Comparison of ENCODE assay signal across 14 cellular contexts in the genomic region with DNA sequence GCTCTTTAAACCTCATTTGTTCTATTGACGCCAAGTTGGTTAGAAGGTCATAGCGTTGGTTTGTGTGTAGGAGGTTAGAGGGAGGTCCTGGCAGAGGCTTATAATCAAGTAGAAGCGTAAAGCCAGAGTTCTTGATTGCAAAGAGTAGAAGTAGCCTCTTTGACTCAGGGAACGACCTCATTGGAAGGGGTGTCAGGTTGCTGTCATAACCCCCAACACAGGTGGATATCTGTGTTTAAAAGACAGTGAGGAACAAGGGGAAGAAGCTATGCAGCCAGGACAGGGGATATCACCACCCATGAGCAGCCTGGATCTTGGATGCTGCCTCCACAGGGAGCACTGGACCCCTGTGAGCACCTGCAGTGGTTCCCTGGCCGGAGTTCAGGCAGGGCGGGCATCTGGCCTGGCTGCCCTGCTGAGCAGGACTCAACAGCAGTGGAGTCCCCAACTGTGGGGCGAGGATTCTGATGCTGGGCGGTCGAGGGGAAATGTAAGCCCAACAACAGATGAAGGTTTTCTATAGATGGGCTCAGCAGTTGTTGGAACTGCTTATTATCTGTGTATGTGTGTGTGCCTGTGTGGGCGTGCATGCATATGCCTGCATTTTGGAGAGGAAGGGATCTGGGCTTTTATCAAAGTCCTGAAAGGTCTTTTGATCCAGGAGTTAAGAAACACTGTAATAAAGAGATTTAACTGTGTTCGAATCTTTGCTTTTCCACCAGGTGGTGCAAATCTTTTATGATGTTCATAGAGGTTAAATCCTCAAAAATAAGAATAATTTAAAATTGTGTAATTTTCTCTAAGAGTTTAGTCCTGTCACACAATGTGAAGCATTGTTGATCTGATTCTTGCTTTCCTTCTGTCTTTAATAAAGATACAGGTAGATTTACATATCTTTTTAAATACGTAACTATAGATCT. TPM values are rescaled to one million over a fixed set of nuclear protein-coding genes. Genes with fewer than 3 reads are reported as not detected.
A peak's percentile ranks its signal among the peaks of the same experiment; 100 is the strongest.
DNase-seq lines count a peak whose midpoint lies in the region; ATAC-seq and TF ChIP-seq lines count a peak whose summit lies in the region.
"Had no signal": no experiment of that assay in that cellular context is flagged by ENCODE, and none has a peak within 500 bp of the region (broad histone marks: within the 10 kb centered on the region; RNA-seq: fewer than 3 reads in every experiment).

No MANE protein-coding gene starts in this region.

- intact Hi-C loops in left cardiac atrium (cut with DNase I) (no loop called here), heart left ventricle (cut with DNase I) (no loop called here), PC-3 (cut with micrococcal nuclease) (loop anchor here (5.0 kb wide), 2 partner anchors 33 to 193 kb away; no protein-coding TSS in a partner anchor)

- H3F3A ChIP-seq in PC-3 (ENCODE audit: low read length, unreplicated experiment), result no peaks in the 10 kb centered on the region

- DNase-seq in left cardiac atrium, result no peak
- no peak for DNase-seq in heart left ventricle
- no peak for DNase-seq in PC-3
- no peak for DNase-seq in epithelial cell of proximal tubule (ENCODE audit: low read depth)
- no peak for DNase-seq in stimulated activated CD4-positive, alpha-beta T cell treated with anti-CD3 and anti-CD28 coated beads, Interleukin-4, amount 100 ng/mL, for 4 hours
- DNase-seq: activated CD8-positive, alpha-beta memory T cell treated with anti-CD3 and anti-CD28 coated beads, Interleukin-2, amount 50 U/mL, for 48 hours; adrenal gland; glutamatergic neuron; NCI-H345 had no signal

- no peak overlapping the region for H3K4me2 ChIP-seq in PC-3 (ENCODE audit: low read length)
- H3K4me2 ChIP-seq: BLaER1 had no signal

- peaks cover 63% of the 10 kb centered on the region for H3K4me1 Mint-ChIP-seq in stimulated activated memory B cell treated with anti-CD40 and anti-IgM and Interleukin-4, amounts not matched to agents 10 μg/mL and 1 μg/mL and 100 μg/mL, for 72 hours

- H3K27me3 ChIP-seq in heart left ventricle (no peaks in the 10 kb centered on the region), PC-3 (ENCODE audit: low read length) (no peaks in the 10 kb centered on the region)
- H3K27me3 ChIP-seq: adrenal gland, BLaER1 had no signal

- H4K20me1 ChIP-seq in PC-3 (ENCODE audit: low read length), result no peaks in the 10 kb centered on the region

- H3K27me3 Mint-ChIP-seq in stimulated activated memory B cell treated with anti-CD40 and anti-IgM and Interleukin-4, amounts not matched to agents 10 μg/mL and 1 μg/mL and 100 μg/mL, for 72 hours, result no peaks in the 10 kb centered on the region

- no peaks in the 10 kb centered on the region for H3K9me3 ChIP-seq in heart left ventricle
- H3K9me3 ChIP-seq in PC-3 (ENCODE audit: low read length), result no peaks in the 10 kb centered on the region
- H3K9me3 ChIP-seq: adrenal gland had no signal

- TF ChIP-seq POLR2A in heart left ventricle (IDR thresholded peaks at IDR 0.05), result no peak

- H3K4me3 ChIP-seq in heart left ventricle (no peak overlapping the region), PC-3 (ENCODE audit: low read length) (no peak overlapping the region), epithelial cell of proximal tubule (ENCODE audit: low read depth, low read length) (no peak overlapping the region)
- H3K4me3 ChIP-seq: adrenal gland, BLaER1 had no signal

- peaks cover 0 to 16% (median 4%) of the 10 kb centered on the region in 12 donors for H3K4me1 ChIP-seq in heart left ventricle
- no peaks in the 10 kb centered on the region for H3K4me1 ChIP-seq in PC-3 (ENCODE audit: insufficient read depth, low read length)
- H3K4me1 ChIP-seq: adrenal gland had no signal

- H3K27ac ChIP-seq in heart left ventricle (no peak overlapping the region), PC-3 (ENCODE audit: low read length) (no peak overlapping the region)
- H3K27ac ChIP-seq: adrenal gland, BLaER1, epithelial cell of prostate had no signal

- 0 out of 2 replicates have a peak, but pooled peaks cover 5% of the 10 kb centered on the region for H3K79me2 ChIP-seq in PC-3 (ENCODE audit: low read length)

- POLR2A ChIA-PET in PC-3 (lab: Charles Lee; ENCODE audit: unreplicated experiment), result no interaction called here

- ATAC-seq in left cardiac atrium, result peak; percentile 27 to 34
- ATAC-seq in heart left ventricle, result no peak
- no peak for ATAC-seq in PC-3
- no peak for ATAC-seq in stimulated activated memory B cell treated with anti-CD40 and anti-IgM and Interleukin-4, amounts not matched to agents 10 μg/mL and 1 μg/mL and 100 μg/mL, for 72 hours
- no peak for ATAC-seq in GM18870 (IDR thresholded peaks at IDR 0.05; ENCODE audit: unreplicated experiment)
- no peak for ATAC-seq in HG03439 (IDR thresholded peaks at IDR 0.05; ENCODE audit: unreplicated experiment)

- H3K27ac Mint-ChIP-seq in stimulated activated memory B cell treated with anti-CD40 and anti-IgM and Interleukin-4, amounts not matched to agents 10 μg/mL and 1 μg/mL and 100 μg/mL, for 72 hours, result peak overlapping the region; percentile 81

- no peak overlapping the region for H3K4me3 Mint-ChIP-seq in stimulated activated memory B cell treated with anti-CD40 and anti-IgM and Interleukin-4, amounts not matched to agents 10 μg/mL and 1 μg/mL and 100 μg/mL, for 72 hours

- H3K9me2 ChIP-seq in PC-3 (replicated peaks; ENCODE audit: low read length), result no peaks in the 10 kb centered on the region

- TF ChIP-seq CTCF in heart left ventricle (IDR thresholded peaks at IDR 0.05) (no peak), PC-3 (conservative IDR thresholded peaks at IDR 0.05; ENCODE audit: low read depth, low read length) (peak; percentile 45; the same call in 1 of the 2 replicates), epithelial cell of proximal tubule (conservative IDR thresholded peaks at IDR 0.05; ENCODE audit: low read depth, low read length) (peak; percentile 15)

- H3K36me3 Mint-ChIP-seq in stimulated activated memory B cell treated with anti-CD40 and anti-IgM and Interleukin-4, amounts not matched to agents 10 μg/mL and 1 μg/mL and 100 μg/mL, for 72 hours, result peaks cover 51% of the 10 kb centered on the region

- WGBS in heart left ventricle, 4 donors, result 84 to 89% (median 87%) methylated on average over 12 of the region's 12 CpGs

- H3K9ac ChIP-seq in PC-3 (ENCODE audit: low read length), result no peak overlapping the region
- H3K9ac ChIP-seq: BLaER1 had no signal

- no peak overlapping the region for H2AFZ ChIP-seq in PC-3 (ENCODE audit: low read length)

- H3K36me3 ChIP-seq in heart left ventricle (no peaks in the 10 kb centered on the region), PC-3 (ENCODE audit: low read depth, low read length) (no peaks in the 10 kb centered on the region)
- H3K36me3 ChIP-seq: adrenal gland had no signal

- H3K9me3 Mint-ChIP-seq in stimulated activated memory B cell treated with anti-CD40 and anti-IgM and Interleukin-4, amounts not matched to agents 10 μg/mL and 1 μg/mL and 100 μg/mL, for 72 hours, result peaks cover 3% of the 10 kb centered on the region

- CTCF ChIA-PET in PC-3 (lab: Charles Lee), result interaction anchor here (0.6 kb wide), 1 partner anchor 193 kb away, joined by 3 read pairs; no protein-coding TSS in a partner anchor

- BruUV-seq in PC-3 (replicated peaks; lab: Mats Ljungman, UMichigan), result no TSS peak

RNA-seq across cellular contexts. Expression of gene HIVEP1, which starts 27.7 kb away (rescaled TPM):
- total RNA-seq in left cardiac atrium (10 to 100 TPM; 14.3 to 18.0 TPM), heart left ventricle (10 to 100 TPM in 8 of 9 donors, 1 to 10 TPM in 1; 10.0 to 22.8 (median 13.7) TPM), PC-3 (2014; rRNA removed) (6.6 and 10.0 TPM in 2 replicates), epithelial cell of proximal tubule (5.9 and 14.2 TPM in 2 replicates)
- polyA plus RNA-seq in heart left ventricle, result 1 to 10 TPM; 3.5 to 5.5 TPM

Comparison
In these comparisons a context has a peak if more than half of its experiments do, and no peak if none do; other contexts are left out.
1. ATAC-seq: peak in left cardiac atrium (2 of 2); none in heart left ventricle (0 of 4), PC-3 (single experiment), stimulated activated memory B cell treated with anti-CD40 and anti-IgM and Interleukin-4, amounts not matched to agents 10 μg/mL and 1 μg/mL and 100 μg/mL, for 72 hours (single experiment), GM18870 (single experiment) and HG03439 (single experiment).
2. CTCF ChIP-seq: peak in PC-3 (single experiment) and epithelial cell of proximal tubule (single experiment); none in heart left ventricle (0 of 12).